Comparison of ENCODE assay signal across 8 cellular contexts in the genomic region with DNA sequence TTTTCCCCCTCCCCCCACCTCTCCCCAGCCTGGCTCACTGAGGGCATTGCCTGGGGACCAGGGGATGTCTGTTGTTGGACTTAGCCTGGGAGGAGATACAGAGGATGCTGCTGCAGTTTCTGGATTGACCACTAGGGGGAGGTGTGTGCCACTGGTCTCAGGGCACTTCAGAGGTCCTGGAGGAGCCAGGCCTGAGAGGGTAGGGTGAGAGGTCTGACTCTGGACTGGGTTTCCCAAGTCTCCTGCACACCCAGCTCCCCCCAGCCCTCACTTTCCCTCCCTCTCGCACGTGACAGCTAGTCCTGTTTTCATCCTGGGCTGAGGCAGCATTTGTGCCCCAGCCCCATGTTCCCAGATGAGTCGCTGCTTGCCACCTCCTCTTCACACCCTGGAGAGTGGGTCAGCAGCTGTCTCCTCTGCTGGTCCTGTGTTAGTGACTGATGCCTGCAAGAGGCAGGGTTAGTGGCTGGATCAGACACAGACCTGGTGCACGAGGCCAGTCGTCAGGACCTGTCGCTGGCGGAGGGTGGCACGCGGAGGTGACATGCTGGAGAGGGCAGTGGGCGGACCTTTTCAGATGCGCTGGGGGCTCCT. TPM values are rescaled to one million over a fixed set of nuclear protein-coding genes. Genes with fewer than 3 reads are reported as not detected.
DNase-seq lines count a peak whose midpoint lies in the region; ATAC-seq, FAIRE-seq and TF ChIP-seq lines count a peak whose summit lies in the region.

No MANE protein-coding gene starts in this region.

- no peak overlapping the region for H3K27ac ChIP-seq in 22Rv1

- no peak for TF ChIP-seq POLR2A in GM12891 (IDR thresholded peaks at IDR 0.05; ENCODE audit: low read depth, low read length)

- FAIRE-seq in GM12891 (lab: Jason Lieb, UNC) = peak; percentile 69

- TF ChIP-seq CTCF in 22Rv1 (IDR thresholded peaks at IDR 0.05) = peak; percentile 95

- DNase-seq in GM12891 (ENCODE audit: insufficient read length, low spot score) = peak; percentile 72
- peak; percentile 66 to 80 for DNase-seq in NCI-H446 (lab: John Stamatoyannopoulos, UW)
- DNase-seq in activated CD4-positive, alpha-beta T cell treated with anti-CD3 and anti-CD28 coated beads for 1 hour = peak; percentile 58
- peak; percentile 67 to 77 for DNase-seq in central memory CD8-positive, alpha-beta T cell (ENCODE audit: low spot score in 2 of 2)
- DNase-seq in left kidney (ENCODE audit: low read depth, low spot score) = peak; percentile 76
- DNase-seq in stimulated activated CD4-positive, alpha-beta T cell treated with anti-CD3 and anti-CD28 coated beads, Interleukin-4, amount 100 ng/mL, for 24 hours = peak; percentile 87

- peak; percentile 63 for ATAC-seq in HG02870 (IDR thresholded peaks at IDR 0.05; ENCODE audit: unreplicated experiment)
- peak; percentile 69 for ATAC-seq in central memory CD8-positive, alpha-beta T cell (replicated peaks; ENCODE audit: extremely low read depth, poor library complexity, severe bottlenecking)

- no peaks in the 10 kb centered on the region for H3K9me3 Mint-ChIP-seq in central memory CD8-positive, alpha-beta T cell

- H3K4me1 Mint-ChIP-seq in central memory CD8-positive, alpha-beta T cell = peaks cover 26% of the 10 kb centered on the region

- no peak overlapping the region for H3K4me3 Mint-ChIP-seq in central memory CD8-positive, alpha-beta T cell

- H3K27me3 Mint-ChIP-seq in central memory CD8-positive, alpha-beta T cell = no peaks in the 10 kb centered on the region

- H3K27ac Mint-ChIP-seq in central memory CD8-positive, alpha-beta T cell (ENCODE audit: low read depth) = peak overlapping the region; percentile 57

- peaks cover 4% of the 10 kb centered on the region for H3K36me3 Mint-ChIP-seq in central memory CD8-positive, alpha-beta T cell (ENCODE audit: insufficient read depth)

TF ChIP-seq in GM12891, 5 proteins besides CTCF, POLR2A, EP300 and RAD21:
- TF ChIP-seq PAX5 (IDR thresholded peaks at IDR 0.05; ENCODE audit: insufficient read depth, low read length, severe bottlenecking) = no peak

RNA-seq across cellular contexts. Expression of a gene that starts 4.4 kb away (rescaled TPM):
- not detected for polyA plus RNA-seq in GM12891 (2012; ENCODE audit: low read depth, missing spikeins)

RNA-seq across cellular contexts. Expression of a gene that starts 8.8 kb away (rescaled TPM):
- polyA plus RNA-seq in GM12891 (2012; ENCODE audit: low read depth, missing spikeins) = not detected

RNA-seq across cellular contexts. Expression of a gene that starts 53.4 kb away (rescaled TPM):
- polyA plus RNA-seq in GM12891 (2012; ENCODE audit: low read depth, missing spikeins) = 0.04 TPM
